Comparison of ENCODE assay signal across 13 cellular contexts in genomic region chr4:173218411-173219125, GRCh38. TPM values are rescaled to one million over a fixed set of nuclear protein-coding genes. Genes with fewer than 3 reads are reported as not detected.
DNase-seq lines count a peak whose midpoint lies in the region; ATAC-seq and TF ChIP-seq lines count a peak whose summit lies in the region.
"Had no signal": no experiment of that assay in that cellular context is flagged by ENCODE, and none has a peak within 500 bp of the region (broad histone marks: within the 10 kb centered on the region; RNA-seq: fewer than 3 reads in every experiment).

No MANE protein-coding gene starts in this region.

- H3K9me3 ChIP-seq in A673 (ENCODE audit: low read depth, low read length, poor library complexity, severe bottlenecking) (no peaks in the 10 kb centered on the region), HEK293 (ENCODE audit: control insufficient read depth, insufficient read depth, low read depth, low read length) (no peaks in the 10 kb centered on the region), RWPE2 (ENCODE audit: severe bottlenecking) (no peaks in the 10 kb centered on the region)
- no peaks in the 10 kb centered on the region for H3K9me3 ChIP-seq in CD8-positive, alpha-beta memory T cell (ENCODE audit: low read length)
- H3K9me3 ChIP-seq: Caco-2 had no signal

- CTCF ChIA-PET in A673 (lab: Charles Lee) (no interaction called here), HEK293 (lab: Yijun Ruan, JAX) (no interaction called here)
- CTCF ChIA-PET in CD8-positive, alpha-beta memory T cell (lab: Charles Lee) = no interaction called here

- no peak for TF ChIP-seq CTCF in A673 (conservative IDR thresholded peaks at IDR 0.05; ENCODE audit: low read depth, low read length)
- no peak for TF ChIP-seq CTCF in HEK293 (tag by site-specific recombination; IDR thresholded peaks at IDR 0.05)
- TF ChIP-seq CTCF in RWPE2 (IDR thresholded peaks at IDR 0.05; ENCODE audit: poor library complexity, severe bottlenecking) = no peak

- ATAC-seq in RWPE2 (ENCODE audit: low read depth) (no peak), HG02884 (IDR thresholded peaks at IDR 0.05; ENCODE audit: unreplicated experiment) (no peak), GM19035 (IDR thresholded peaks at IDR 0.05; ENCODE audit: unreplicated experiment) (no peak), HG03095 (IDR thresholded peaks at IDR 0.05; ENCODE audit: unreplicated experiment) (no peak)

- POLR2A ChIA-PET in A673 (lab: Charles Lee; ENCODE audit: low non-redundant PET) (no interaction called here), HEK293 (lab: Yijun Ruan, JAX) (no interaction called here)
- POLR2A ChIA-PET in CD8-positive, alpha-beta memory T cell (lab: Charles Lee) = no interaction called here

- peak; percentile 96 for DNase-seq in A673 (ENCODE audit: low spot score)
- DNase-seq in RWPE2 (ENCODE audit: low spot score) = no peak
- DNase-seq in fibroblast of peridontal ligament (ENCODE audit: extremely low read depth) = peak; percentile 78
- no peak for DNase-seq in CD8-positive, alpha-beta memory T cell
- DNase-seq: Caco-2, MV-4-11, nucleus accumbens, SHP77 had no signal

- H3K27me3 ChIP-seq in A673 (replicated peaks; ENCODE audit: insufficient read depth, low read depth, low read length, poor library complexity) = no peaks in the 10 kb centered on the region
- H3K27me3 ChIP-seq in RWPE2 (ENCODE audit: insufficient read depth, poor library complexity, severe bottlenecking) = no peaks in the 10 kb centered on the region
- H3K27me3 ChIP-seq in CD8-positive, alpha-beta memory T cell (ENCODE audit: insufficient read depth, low read length, poor library complexity, severe bottlenecking) = no peaks in the 10 kb centered on the region

- intact Hi-C loops in A673 (cut with micrococcal nuclease; ENCODE audit: unreplicated experiment) = no loop called here

- peaks cover 36 to 50% (median 47%) of the 10 kb centered on the region in 3 donors for H3K4me1 Mint-ChIP-seq in CD8-positive, alpha-beta memory T cell

- H3K36me3 Mint-ChIP-seq in CD8-positive, alpha-beta memory T cell = peaks cover 0 to 2% (median 0%) of the 10 kb centered on the region in 3 donors

- H3K4me3 Mint-ChIP-seq in CD8-positive, alpha-beta memory T cell = peak overlapping the region in 2 of 7 donors; percentile 12 to 24
- H3K4me3 Mint-ChIP-seq: dendritic cell treated with granulocyte-macrophage colony-stimulating factor and Interleukin-4, amounts not matched to agents 40 ng/mL and 50 ng/mL, for 4 days had no signal

- H3K4me1 ChIP-seq in A673 (ENCODE audit: insufficient read depth, low read length, poor library complexity, severe bottlenecking) = peaks cover 47% of the 10 kb centered on the region
- H3K4me1 ChIP-seq in HEK293 (ENCODE audit: control insufficient read depth, insufficient read depth, low read length) = peaks cover 12% of the 10 kb centered on the region
- peaks cover 31% of the 10 kb centered on the region for H3K4me1 ChIP-seq in RWPE2 (ENCODE audit: insufficient read depth, poor library complexity, severe bottlenecking)
- H3K4me1 ChIP-seq in CD8-positive, alpha-beta memory T cell (ENCODE audit: insufficient read depth, low read length) = no peaks in the 10 kb centered on the region
- H3K4me1 ChIP-seq: Caco-2 had no signal

- H3K27ac ChIP-seq in A673 (ENCODE audit: low read depth, low read length, poor library complexity, severe bottlenecking) (peak overlapping the region; percentile 72), HEK293 (ENCODE audit: extremely low read depth, low read depth, low read length) (no peak overlapping the region), RWPE2 (ENCODE audit: poor library complexity, severe bottlenecking) (peak overlapping the region; percentile 12)
- H3K27ac ChIP-seq in CD8-positive, alpha-beta memory T cell (ENCODE audit: low read depth, low read length) = no peak overlapping the region

- no peaks in the 10 kb centered on the region for H3K36me3 ChIP-seq in A673 (ENCODE audit: insufficient read depth, low read length, poor library complexity, severe bottlenecking)
- no peaks in the 10 kb centered on the region for H3K36me3 ChIP-seq in HEK293 (ENCODE audit: control insufficient read depth in 2 of 2, insufficient read depth in 1 of 2, low read length in 2 of 2)
- no peaks in the 10 kb centered on the region for H3K36me3 ChIP-seq in RWPE2 (ENCODE audit: low read depth)
- H3K36me3 ChIP-seq in CD8-positive, alpha-beta memory T cell (ENCODE audit: insufficient read depth, low read length) = no peaks in the 10 kb centered on the region

- no peaks in the 10 kb centered on the region for H3K9me3 Mint-ChIP-seq in CD8-positive, alpha-beta memory T cell
- H3K9me3 Mint-ChIP-seq: dendritic cell treated with granulocyte-macrophage colony-stimulating factor and Interleukin-4, amounts not matched to agents 40 ng/mL and 50 ng/mL, for 4 days had no signal

- no TSS peak for BruUV-seq in A673 (replicated peaks; lab: Mats Ljungman, UMichigan)

- H3K4me3 ChIP-seq in A673 (ENCODE audit: low read depth, low read length, poor library complexity, severe bottlenecking) (peak overlapping the region; percentile 21), HEK293 (ENCODE audit: low read depth, low read length) (no peak overlapping the region), RWPE2 (ENCODE audit: severe bottlenecking) (no peak overlapping the region)
- H3K4me3 ChIP-seq in CD8-positive, alpha-beta memory T cell (ENCODE audit: low read length) = no peak overlapping the region

- H3K27me3 Mint-ChIP-seq in CD8-positive, alpha-beta memory T cell = no peaks in the 10 kb centered on the region
- H3K27me3 Mint-ChIP-seq: dendritic cell treated with granulocyte-macrophage colony-stimulating factor and Interleukin-4, amounts not matched to agents 40 ng/mL and 50 ng/mL, for 4 days had no signal

- H3K27ac Mint-ChIP-seq in CD8-positive, alpha-beta memory T cell = no peak overlapping the region
- H3K27ac Mint-ChIP-seq: dendritic cell treated with granulocyte-macrophage colony-stimulating factor and Interleukin-4, amounts not matched to agents 40 ng/mL and 50 ng/mL, for 4 days had no signal

TF ChIP-seq in HEK293, 187 proteins besides CTCF, POLR2A, EP300 and RAD21 (continues in another document):
- TF ChIP-seq PBX3 (CRISPR knock-in tag; IDR thresholded peaks at IDR 0.05) (no peak), KLF10 (tag by site-specific recombination; IDR thresholded peaks at IDR 0.05) (peak; percentile 46; the same call in 1 of the 2 replicates), FEZF1 (tag by site-specific recombination; IDR thresholded peaks at IDR 0.05) (peak; percentile 89), ZBTB49 (tag by site-specific recombination; IDR thresholded peaks at IDR 0.05; ENCODE audit: low read depth) (no peak), ZNF843 (tag by site-specific recombination; IDR thresholded peaks at IDR 0.05) (peak; percentile 45), ZNF629 (tag by site-specific recombination; IDR thresholded peaks at IDR 0.05) (0 out of 2 replicates have a peak, but pooled peaks have one; percentile 14), TCF7L2 (IDR thresholded peaks at IDR 0.05; ENCODE audit: borderline replicate concordance, low read depth, low read length) (no peak)

RNA-seq across cellular contexts. Expression of gene GALNT7, which starts 50.0 kb away (rescaled TPM):
- 89.7 and 90.7 TPM in 2 replicates for total RNA-seq in A673 (2021)
- 10 to 100 TPM; 16.7 to 18.0 TPM for total RNA-seq in CD8-positive, alpha-beta memory T cell
- 10.0 TPM for polyA plus RNA-seq in CD8-positive, alpha-beta memory T cell

Comparison
In these comparisons a context has a peak if more than half of its experiments do, and no peak if none do; other contexts are left out.
1. DNase-seq: peak in A673 (single experiment) and fibroblast of peridontal ligament (single experiment); none in RWPE2 (single experiment) and CD8-positive, alpha-beta memory T cell (0 of 5).
2. H3K27ac ChIP-seq: peak in A673 (single experiment) and RWPE2 (single experiment); none in HEK293 (single experiment) and CD8-positive, alpha-beta memory T cell (single experiment).